Comparison of ENCODE assay signal across 28 cellular contexts in the genomic region with DNA sequence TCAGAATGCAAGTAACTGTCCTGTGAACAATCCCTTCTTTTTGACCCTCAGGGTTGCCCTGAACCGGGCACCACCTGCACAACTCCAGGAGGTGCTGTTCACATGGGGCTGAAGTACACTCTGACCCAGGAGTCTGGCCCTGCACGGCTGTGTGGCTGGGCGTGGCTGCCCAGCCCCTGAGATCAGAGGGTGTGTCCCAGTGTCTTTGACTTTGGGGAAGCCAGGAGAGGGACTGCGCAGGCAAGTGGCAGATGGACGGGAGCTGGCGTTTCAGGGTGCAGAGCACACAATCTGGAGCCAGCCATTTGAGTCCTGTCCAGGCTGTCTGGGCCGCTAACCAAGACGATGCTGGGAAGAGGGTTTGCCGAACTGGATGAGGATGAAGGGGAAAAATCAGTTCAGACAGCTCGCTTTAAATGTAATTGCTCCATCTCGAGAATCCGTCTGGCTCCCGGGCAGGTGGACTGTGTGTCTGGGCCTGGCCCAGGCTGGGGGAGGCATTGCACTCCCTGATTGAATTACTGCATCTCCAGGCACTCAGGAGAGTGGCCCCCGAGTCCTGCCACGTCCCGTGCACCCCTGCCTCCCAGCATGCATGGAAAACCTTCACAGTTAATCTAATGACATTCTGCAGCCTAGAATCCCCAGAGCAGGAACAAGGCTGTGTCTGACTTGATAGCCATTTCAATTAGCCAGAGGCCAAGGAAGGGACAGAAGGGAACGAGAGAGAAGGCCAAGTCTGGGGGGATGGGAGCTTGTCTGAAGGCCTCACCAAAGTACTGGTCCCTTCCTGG.
DNase-seq lines count a peak whose midpoint lies in the region; ATAC-seq, FAIRE-seq and TF ChIP-seq lines count a peak whose summit lies in the region.
"Had no signal": no experiment of that assay in that cellular context is flagged by ENCODE, and none has a peak within 500 bp of the region (broad histone marks: within the 10 kb centered on the region; RNA-seq: fewer than 3 reads in every experiment).

No MANE protein-coding gene starts in this region.

- H2AFZ ChIP-seq in HCT116 (ENCODE audit: low read depth, low read length, poor library complexity, severe bottlenecking) = no peak overlapping the region

- H3K27me3 Mint-ChIP-seq in glutamatergic neuron (ENCODE audit: unreplicated experiment) = peaks cover 6% of the 10 kb centered on the region

- no peak for TF ChIP-seq RAD21 in A549 (conservative IDR thresholded peaks at IDR 0.05 in 1 of 2, IDR thresholded peaks at IDR 0.05 in 1 of 2)
- TF ChIP-seq RAD21 in HCT116 (IDR thresholded peaks at IDR 0.05; ENCODE audit: low read depth) = no peak

- no peak for TF ChIP-seq EP300 in A549 (IDR thresholded peaks at IDR 0.05)

- peak overlapping the region; percentile 91 for H3K27ac Mint-ChIP-seq in glutamatergic neuron (ENCODE audit: unreplicated experiment)
- H3K27ac Mint-ChIP-seq: memory B cell; naive B cell; stimulated activated memory B cell treated with anti-CD40 and anti-IgM and Interleukin-4, amounts not matched to agents 10 μg/mL and 1 μg/mL and 100 μg/mL, for 72 hours had no signal

- no peak overlapping the region for H3K4me2 ChIP-seq in A549
- H3K4me2 ChIP-seq in HCT116 (ENCODE audit: low read length) = peak overlapping the region; percentile 37
- H3K4me2 ChIP-seq: BLaER1 treated with 17β-estradiol and CSF1 and Interleukin-3, amounts not matched to agents 10 nM and 100 nM had no signal

- H3K9me3 Mint-ChIP-seq in glutamatergic neuron (ENCODE audit: unreplicated experiment) = peaks cover 16% of the 10 kb centered on the region
- H3K9me3 Mint-ChIP-seq: memory B cell; stimulated activated memory B cell treated with anti-CD40 and anti-IgM and Interleukin-4, amounts not matched to agents 10 μg/mL and 1 μg/mL and 100 μg/mL, for 72 hours had no signal

- TF ChIP-seq CTCF in A549 (IDR thresholded peaks at IDR 0.05) (no peak), HCT116 (IDR thresholded peaks at IDR 0.05 in 2 of 3, conservative IDR thresholded peaks at IDR 0.05 in 1 of 3; ENCODE audit: borderline replicate concordance in 1 of 3, insufficient read depth in 1 of 3, low read depth in 2 of 3, low read length in 2 of 3) (no peak), glutamatergic neuron (IDR thresholded peaks at IDR 0.05; ENCODE audit: partially characterized antibody, unreplicated experiment) (no peak)

- DNase-seq in A549 (ENCODE audit: low read depth in 1 of 2, low spot score in 1 of 2) = no peak
- DNase-seq in HCT116 (ENCODE audit: low read depth, low spot score) = no peak
- peak; percentile 39 for DNase-seq in SW480 (ENCODE audit: low spot score)
- peak; percentile 46 for DNase-seq in glutamatergic neuron
- DNase-seq in GM03348 (ENCODE audit: low spot score) = no peak
- DNase-seq in GM12891 (ENCODE audit: insufficient read length, low spot score) = no peak
- no peak for DNase-seq in stimulated activated CD4-positive, alpha-beta T cell treated with anti-CD3 and anti-CD28 coated beads, Interleukin-4, amount 100 ng/mL, for 1 hour
- no peak for DNase-seq in sciatic nerve (ENCODE audit: low spot score)
- DNase-seq: activated CD4-positive, alpha-beta T cell treated with anti-CD3 and anti-CD28 coated beads for 48 hours; activated naive CD4-positive, alpha-beta T cell; activated T-cell treated with anti-CD3 and anti-CD28 coated beads, Interleukin-2, amount 50 U/mL, for 48 hours; body of pancreas; COR-L47; effector memory CD4-positive, alpha-beta T cell; gastrocnemius medialis; kidney; naive B cell; NCI-H1092 treated with DMSO at 0.1 percent for 48 hours; NCI-H2029; NK-92 treated with Interleukin-12 subunit alpha and Interleukin-12 subunit beta, amount 100 ng/mL, for 24 hours; occipital lobe; SJCRH30 had no signal

- no peak overlapping the region for H3K27ac ChIP-seq in A549
- no peak overlapping the region for H3K27ac ChIP-seq in HCT116 (ENCODE audit: low read depth, low read length)
- H3K27ac ChIP-seq: BLaER1 treated with 17β-estradiol and CSF1 and Interleukin-3, amounts not matched to agents 10 nM and 100 nM; body of pancreas; gastrocnemius medialis; Peyer's patch; vagina had no signal

- POLR2A ChIA-PET in A549 (lab: Yijun Ruan, JAX) = interaction anchor here (0.5 kb wide), 1 partner anchor 56 kb away, joined by 5 read pairs; no protein-coding TSS in a partner anchor
- POLR2A ChIA-PET in HCT116 (lab: Charles Lee) = no interaction called here

- H3K79me2 ChIP-seq in HCT116 (ENCODE audit: insufficient read depth, low read length) = no peaks in the 10 kb centered on the region

- H3K4me3 ChIP-seq in A549 (no peak overlapping the region), HCT116 (replicated peaks in 1 of 2; ENCODE audit: low read depth in 1 of 2, low read length in 2 of 2) (no peak overlapping the region)
- H3K4me3 ChIP-seq: BLaER1 treated with 17β-estradiol and CSF1 and Interleukin-3, amounts not matched to agents 10 nM and 100 nM; body of pancreas; gastrocnemius medialis; HAP-1; Peyer's patch; SJCRH30; vagina had no signal

- RAD21 ChIA-PET in HCT116 (lab: Charles Lee; ENCODE audit: low non-redundant PET in 1 of 2, low total read pairs in 2 of 2, uncharacterized antibody in 2 of 2, unreplicated experiment in 2 of 2) = no interaction called here

- H3K9ac ChIP-seq in HCT116 (ENCODE audit: low read length) = no peak overlapping the region
- H3K9ac ChIP-seq: BLaER1 treated with 17β-estradiol and CSF1 and Interleukin-3, amounts not matched to agents 10 nM and 100 nM had no signal

- WGBS in A549 (ENCODE audit: missing lambda C conversion rate) = 81% methylated on average over 16 of the region's 17 CpGs

- no peak for TF ChIP-seq POLR2A in A549 (IDR thresholded peaks at IDR 0.05; ENCODE audit: low read length)
- TF ChIP-seq POLR2A in HCT116 (IDR thresholded peaks at IDR 0.05; ENCODE audit: borderline replicate concordance, extremely low read depth, insufficient read depth, insufficient read length) = no peak
- no peak for TF ChIP-seq POLR2A in GM12891 (IDR thresholded peaks at IDR 0.05; ENCODE audit: low read depth, low read length)

- peaks cover 46% of the 10 kb centered on the region for H3K4me1 Mint-ChIP-seq in glutamatergic neuron (ENCODE audit: low read depth, unreplicated experiment)
- H3K4me1 Mint-ChIP-seq: memory B cell; naive B cell; stimulated activated memory B cell treated with anti-CD40 and anti-IgM and Interleukin-4, amounts not matched to agents 10 μg/mL and 1 μg/mL and 100 μg/mL, for 72 hours had no signal

- ATAC-seq in A549 (peak; percentile 48 to 58; a peak in 5 of 6 replicates), HCT116 (peak; percentile 47), sciatic nerve (no peak)
- ATAC-seq: body of pancreas; gastrocnemius medialis; stimulated activated memory B cell treated with anti-CD40 and anti-IgM and Interleukin-4, amounts not matched to agents 10 μg/mL and 1 μg/mL and 100 μg/mL, for 72 hours had no signal

- H3K9me3 ChIP-seq in A549 (no peaks in the 10 kb centered on the region), HCT116 (ENCODE audit: control insufficient read depth in 1 of 2, insufficient read depth in 1 of 2, low read depth in 1 of 2, low read length in 2 of 2) (no peaks in the 10 kb centered on the region)
- H3K9me3 ChIP-seq: BLaER1 treated with 17β-estradiol and CSF1 and Interleukin-3, amounts not matched to agents 10 nM and 100 nM; body of pancreas; gastrocnemius medialis; HAP-1; Peyer's patch; vagina had no signal

- BruUV-seq in HCT116 (replicated peaks; lab: Mats Ljungman, UMichigan) = no TSS peak

- no peaks in the 10 kb centered on the region for H3K36me3 ChIP-seq in HCT116 (ENCODE audit: control insufficient read depth in 1 of 2, insufficient read depth in 2 of 2, low read length in 2 of 2)
- H3K36me3 ChIP-seq: BLaER1 treated with 17β-estradiol and CSF1 and Interleukin-3, amounts not matched to agents 10 nM and 100 nM; gastrocnemius medialis; HAP-1; Peyer's patch; SJCRH30; vagina had no signal

- peak overlapping the region; percentile 69 for H3K4me3 Mint-ChIP-seq in glutamatergic neuron (ENCODE audit: unreplicated experiment)
- H3K4me3 Mint-ChIP-seq: memory B cell; naive B cell; stimulated activated memory B cell treated with anti-CD40 and anti-IgM and Interleukin-4, amounts not matched to agents 10 μg/mL and 1 μg/mL and 100 μg/mL, for 72 hours had no signal

- no peaks in the 10 kb centered on the region for H3K27me3 ChIP-seq in HCT116 (ENCODE audit: insufficient read depth, low read length)
- H3K27me3 ChIP-seq: BLaER1 treated with 17β-estradiol and CSF1 and Interleukin-3, amounts not matched to agents 10 nM and 100 nM; body of pancreas; gastrocnemius medialis; Peyer's patch; SJCRH30; vagina had no signal

- H3K36me3 Mint-ChIP-seq in glutamatergic neuron (ENCODE audit: unreplicated experiment) = no peaks in the 10 kb centered on the region
- H3K36me3 Mint-ChIP-seq: memory B cell; naive B cell; stimulated activated memory B cell treated with anti-CD40 and anti-IgM and Interleukin-4, amounts not matched to agents 10 μg/mL and 1 μg/mL and 100 μg/mL, for 72 hours had no signal

- H3K9me2 ChIP-seq in HCT116 (ENCODE audit: insufficient read depth) = no peaks in the 10 kb centered on the region

- intact Hi-C loops in HCT116 (cut with micrococcal nuclease) (no loop called here), sciatic nerve (cut with DNase I) (no loop called here)

- H3K4me1 ChIP-seq in A549 = peaks cover 27% of the 10 kb centered on the region
- H3K4me1 ChIP-seq in HCT116 (ENCODE audit: control insufficient read depth in 1 of 2, insufficient read depth in 2 of 2, low read length in 2 of 2) = peaks cover 9 to 48% of the 10 kb centered on the region in 2 experiments
- H3K4me1 ChIP-seq: HAP-1, Peyer's patch, vagina had no signal

- FAIRE-seq in A549 (lab: Jason Lieb, UNC) = no peak
- FAIRE-seq in GM12891 (lab: Jason Lieb, UNC) = no peak
- FAIRE-seq: kidney had no signal

- CTCF ChIA-PET in A549 (lab: Yijun Ruan, JAX) (no interaction called here), HCT116 (lab: Charles Lee) (no interaction called here)

- no peaks in the 10 kb centered on the region for H4K20me1 ChIP-seq in HCT116 (ENCODE audit: insufficient read depth)
- H4K20me1 ChIP-seq: BLaER1 treated with 17β-estradiol and CSF1 and Interleukin-3, amounts not matched to agents 10 nM and 100 nM had no signal

TF ChIP-seq in A549, 52 proteins besides CTCF, POLR2A, EP300 and RAD21 (continues in another document):
- TF ChIP-seq HEYL (CRISPR knock-in tag; IDR thresholded peaks at IDR 0.05) = no peak
- TF ChIP-seq MAZ (IDR thresholded peaks at IDR 0.05; ENCODE audit: borderline replicate concordance, low read depth, low read length) = no peak
- no peak for TF ChIP-seq ZC3H11A (IDR thresholded peaks at IDR 0.05)
- TF ChIP-seq GATA3 (IDR thresholded peaks at IDR 0.05; ENCODE audit: borderline replicate concordance) = no peak

TF ChIP-seq in HCT116, 20 proteins besides CTCF, POLR2A, EP300 and RAD21 (continues in another document):
- TF ChIP-seq ATF3 (IDR thresholded peaks at IDR 0.05) = no peak

TF ChIP-seq in GM12891, 5 proteins besides CTCF, POLR2A, EP300 and RAD21:
- no peak for TF ChIP-seq POLR2AphosphoS5 (IDR thresholded peaks at IDR 0.05; ENCODE audit: low read depth, low read length)
- TF ChIP-seq TAF1 (IDR thresholded peaks at IDR 0.05; ENCODE audit: low read depth, low read length) = no peak
- TF ChIP-seq SPI1 (IDR thresholded peaks at IDR 0.05; ENCODE audit: low read depth, low read length) = no peak
- TF ChIP-seq PAX5 (IDR thresholded peaks at IDR 0.05; ENCODE audit: insufficient read depth, low read length, severe bottlenecking) = no peak
- TF ChIP-seq POU2F2 (IDR thresholded peaks at IDR 0.05; ENCODE audit: low read depth, low read length) = no peak

Comparison
In these comparisons a context has a peak if more than half of its experiments do, and no peak if none do; other contexts are left out.
1. DNase-seq: peak in SW480 (single experiment) and glutamatergic neuron (single experiment); none in A549 (0 of 2), HCT116 (single experiment), GM03348 (single experiment), GM12891 (single experiment), stimulated activated CD4-positive, alpha-beta T cell treated with anti-CD3 and anti-CD28 coated beads, Interleukin-4, amount 100 ng/mL, for 1 hour (single experiment) and sciatic nerve (single experiment).